In genomic region chr10:119666709-119667004, GRCh38 we compare ENCODE assay signal across 2 cellular contexts.
TF ChIP-seq lines count a peak whose summit lies in the region.

No MANE protein-coding gene starts in this region.

TF ChIP-seq in HEK293, 187 proteins besides CTCF, POLR2A, EP300 and RAD21:
- TF ChIP-seq ZNF362 (tag by site-specific recombination; IDR thresholded peaks at IDR 0.05), result no peak
- TF ChIP-seq EGR2 (tag by site-specific recombination; IDR thresholded peaks at IDR 0.05; ENCODE audit: low read depth), result peak; percentile 62
- no peak for TF ChIP-seq ZNF146 (tag by site-specific recombination; IDR thresholded peaks at IDR 0.05)
- peak; percentile 71 for TF ChIP-seq ZFHX2 (tag by site-specific recombination; conservative IDR thresholded peaks at IDR 0.05)
- TF ChIP-seq ZNF114 (tag by site-specific recombination; IDR thresholded peaks at IDR 0.05), result no peak
- TF ChIP-seq ZFP3 (tag by site-specific recombination; IDR thresholded peaks at IDR 0.05; ENCODE audit: low read depth), result no peak

TF ChIP-seq in H1, 55 proteins besides CTCF, POLR2A, EP300 and RAD21:
- TF ChIP-seq ASH2L (IDR thresholded peaks at IDR 0.05; ENCODE audit: low read length), result no peak
- no peak for TF ChIP-seq CBX8 (IDR thresholded peaks at IDR 0.05; ENCODE audit: borderline replicate concordance, low read depth, low read length)
- no peak for TF ChIP-seq RXRA (IDR thresholded peaks at IDR 0.05; ENCODE audit: insufficient read depth, low read depth, low read length)
